Comparison of ENCODE assay signal across 25 cellular contexts in genomic region chr4:119132306-119132705, GRCh38. TPM values are rescaled to one million over a fixed set of nuclear protein-coding genes. Genes with fewer than 3 reads are reported as not detected.
DNase-seq lines count a peak whose midpoint lies in the region; ATAC-seq, FAIRE-seq and TF ChIP-seq lines count a peak whose summit lies in the region.
"Had no signal": no experiment of that assay in that cellular context is flagged by ENCODE, and none has a peak within 500 bp of the region (broad histone marks: within the 10 kb centered on the region; RNA-seq: fewer than 3 reads in every experiment).

No MANE protein-coding gene starts in this region.

- H3K9me3 Mint-ChIP-seq in stimulated activated naive CD8-positive, alpha-beta T cell treated with anti-CD3 and anti-CD28 coated beads, Interleukin-15, amount 100 ng/mL, for 72 hours = no peaks in the 10 kb centered on the region
- H3K9me3 Mint-ChIP-seq: activated CD4-positive, alpha-beta memory T cell treated with anti-CD3 and anti-CD28 coated beads for 36 hours; activated naive CD4-positive, alpha-beta T cell treated with anti-CD3 and anti-CD28 coated beads, Interleukin-2, amount 50 U/mL, for 24 hours; activated T-cell treated with anti-CD3 and anti-CD28 coated beads, Interleukin-2, amount 50 U/mL, for 24 hours; brain; immature natural killer cell; naive thymus-derived CD8-positive, alpha-beta T cell; T-helper 1 cell treated with Interleukin-12 subunit alpha and Interleukin-12 subunit beta and Interleukin-4 antibody, amounts not matched to agents 30 μg/mL and 1 μg/mL, for 36 hours had no signal

- H3K14ac ChIP-seq in H1 (ENCODE audit: insufficient read length) = no peak overlapping the region

- H3K9me3 ChIP-seq in H1 (ENCODE audit: insufficient read depth in 2 of 2, low read depth in 1 of 2, low read length in 1 of 2) (no peaks in the 10 kb centered on the region; a peak in 1 of 4 replicates), left lung (no peaks in the 10 kb centered on the region)
- H3K9me3 ChIP-seq: A549, prostate gland, transverse colon had no signal

- no peak for TF ChIP-seq RAD21 in H1 (IDR thresholded peaks at IDR 0.05 in 1 of 2, conservative IDR thresholded peaks at IDR 0.05 in 1 of 2; ENCODE audit: low read depth in 2 of 2, low read length in 2 of 2)

- H4K8ac ChIP-seq in H1 (ENCODE audit: extremely low read depth, insufficient read depth, low read length) = no peak overlapping the region

- H2BK12ac ChIP-seq in H1 (ENCODE audit: low read depth, low read length) = no peak overlapping the region

- no peaks in the 10 kb centered on the region for H3K27me3 Mint-ChIP-seq in stimulated activated naive CD8-positive, alpha-beta T cell treated with anti-CD3 and anti-CD28 coated beads, Interleukin-15, amount 100 ng/mL, for 72 hours
- H3K27me3 Mint-ChIP-seq: activated CD4-positive, alpha-beta memory T cell treated with anti-CD3 and anti-CD28 coated beads for 36 hours; activated naive CD4-positive, alpha-beta T cell treated with anti-CD3 and anti-CD28 coated beads, Interleukin-2, amount 50 U/mL, for 24 hours; activated T-cell treated with anti-CD3 and anti-CD28 coated beads, Interleukin-2, amount 50 U/mL, for 24 hours; brain; naive thymus-derived CD8-positive, alpha-beta T cell had no signal

- no peaks in the 10 kb centered on the region for H3K36me3 ChIP-seq in H1 (ENCODE audit: control insufficient read depth in 2 of 4, insufficient read depth in 4 of 4, low read length in 3 of 4)
- no peaks in the 10 kb centered on the region for H3K36me3 ChIP-seq in left lung
- H3K36me3 ChIP-seq: prostate gland, transverse colon had no signal

- H3K4me3 ChIP-seq in H1 (ENCODE audit: extremely low read depth in 1 of 4, insufficient read depth in 2 of 4, low read depth in 3 of 4, low read length in 4 of 4) (no peak overlapping the region), left lung (no peak overlapping the region)
- H3K4me3 ChIP-seq: A549, prostate gland, transverse colon had no signal

- H3K79me1 ChIP-seq in H1 (ENCODE audit: low read depth, low read length) = no peaks in the 10 kb centered on the region

- H3K4me3 Mint-ChIP-seq in stimulated activated naive CD8-positive, alpha-beta T cell treated with anti-CD3 and anti-CD28 coated beads, Interleukin-15, amount 100 ng/mL, for 72 hours = no peak overlapping the region
- H3K4me3 Mint-ChIP-seq: activated CD4-positive, alpha-beta memory T cell treated with anti-CD3 and anti-CD28 coated beads for 36 hours; activated naive CD4-positive, alpha-beta T cell treated with anti-CD3 and anti-CD28 coated beads, Interleukin-2, amount 50 U/mL, for 24 hours; activated T-cell treated with anti-CD3 and anti-CD28 coated beads, Interleukin-2, amount 50 U/mL, for 24 hours; brain; CD14-positive monocyte; immature natural killer cell; naive thymus-derived CD8-positive, alpha-beta T cell; T-helper 1 cell treated with Interleukin-12 subunit alpha and Interleukin-12 subunit beta and Interleukin-4 antibody, amounts not matched to agents 30 μg/mL and 1 μg/mL, for 36 hours had no signal

- CTCF ChIA-PET in H1 (lab: Charles Lee; ENCODE audit: partially characterized antibody) = no interaction called here

- H3K23me2 ChIP-seq in H1 (ENCODE audit: low read depth, low read length) = no peaks in the 10 kb centered on the region

- H2AK5ac ChIP-seq in H1 (ENCODE audit: low read depth, low read length) = no peak overlapping the region

- 83% methylated on average over 5 of the region's 5 CpGs; no CpG with 5 or more reads in 1 of the 2 experiments for WGBS in H1 (ENCODE audit: extremely low coverage in 1 of 2, insufficient coverage in 1 of 2, insufficient read length in 1 of 2, insufficient replicate concordance in 2 of 2, low coverage in 1 of 2, low lambda C conversion rate in 2 of 2, missing lambda C conversion rate in 1 of 2), 2 experiments

- H3K23ac ChIP-seq in H1 (ENCODE audit: insufficient read length) = no peak overlapping the region

- H3K4me1 ChIP-seq in H1 (replicated peaks in 1 of 4; ENCODE audit: control insufficient read depth in 3 of 4, insufficient read depth in 4 of 4, low read length in 3 of 4) (no peaks in the 10 kb centered on the region), left lung (peaks cover 0 to 5% of the 10 kb centered on the region in 2 donors)
- H3K4me1 ChIP-seq: prostate gland, transverse colon had no signal

- H3K27ac ChIP-seq in H1 (ENCODE audit: low read depth, low read length) (no peak overlapping the region), left lung (no peak overlapping the region)
- H3K27ac ChIP-seq: A549, prostate gland, transverse colon had no signal

- H4K20me1 ChIP-seq in H1 (replicated peaks in 1 of 2; ENCODE audit: control insufficient read depth in 1 of 2, insufficient read depth in 2 of 2, low read length in 2 of 2) = no peaks in the 10 kb centered on the region

- no peak overlapping the region; the same call in 1 of the 2 replicates for H2AFZ ChIP-seq in H1 (ENCODE audit: low read length)

- peak overlapping the region; percentile 14 for H3K4ac ChIP-seq in H1 (replicated peaks; ENCODE audit: insufficient read length, low read depth, low read length)

- no peak overlapping the region for H2BK15ac ChIP-seq in H1 (ENCODE audit: low read length)

- TF ChIP-seq POLR2A in H1 (IDR thresholded peaks at IDR 0.05; ENCODE audit: control extremely low read depth in 1 of 2, low read depth in 2 of 2, low read length in 2 of 2) = no peak

- DNase-seq in stimulated activated naive CD8-positive, alpha-beta T cell treated with anti-CD3 and anti-CD28 coated beads, Interleukin-15, Interleukin-2, amounts not matched to agents 100 U/mL and 50 U/mL, for 24 hours = no peak
- DNase-seq in stimulated activated naive CD8-positive, alpha-beta T cell treated with anti-CD3 and anti-CD28 coated beads, Interleukin-15, amount 100 ng/mL, for 72 hours = no peak
- DNase-seq in H1 (ENCODE audit: low read depth in 1 of 2, low spot score in 2 of 2) (no peak), left lung (no peak), RCC 7860 (ENCODE audit: low spot score) (no peak), UCSD-AML1 (lab: John Stamatoyannopoulos, UW; ENCODE audit: unreplicated experiment) (no peak), pons (ENCODE audit: low spot score) (no peak)
- DNase-seq: activated CD4-positive, alpha-beta memory T cell treated with anti-CD3 and anti-CD28 coated beads for 36 hours; activated T-cell treated with anti-CD3 and anti-CD28 coated beads, Interleukin-2, amount 50 U/mL, for 24 hours; DMS153; immature natural killer cell; KG1; naive thymus-derived CD8-positive, alpha-beta T cell; NCI-H2081 treated with DMSO at 0.1 percent for 48 hours; NCI-H524 treated with DMSO at 0.1 percent for 48 hours; SIG-M5; stimulated activated CD4-positive, alpha-beta T cell treated with anti-CD3 and anti-CD28 coated beads, Interleukin-12 subunit alpha, Interleukin-12 subunit beta, amount 100 ng/mL, for 4 hours; transverse colon had no signal

- intact Hi-C loops in left lung (cut with DNase I) = no loop called here

- H3K79me2 ChIP-seq in H1 (ENCODE audit: control insufficient read depth in 1 of 2, insufficient read depth in 2 of 2, low read length in 2 of 2) = no peaks in the 10 kb centered on the region

- H4K91ac ChIP-seq in H1 (replicated peaks; ENCODE audit: insufficient read length, low read length) = no peak overlapping the region

- H2BK5ac ChIP-seq in H1 (ENCODE audit: low read depth, low read length) = no peak overlapping the region

- H3K4me1 Mint-ChIP-seq in stimulated activated naive CD8-positive, alpha-beta T cell treated with anti-CD3 and anti-CD28 coated beads, Interleukin-15, amount 100 ng/mL, for 72 hours = no peaks in the 10 kb centered on the region
- H3K4me1 Mint-ChIP-seq: CD14-positive monocyte, immature natural killer cell had no signal

- FAIRE-seq in H1 (lab: Jason Lieb, UNC) (no peak), RCC 7860 (lab: Jason Lieb, UNC) (no peak)
- FAIRE-seq: A549 had no signal

- TF ChIP-seq CTCF in H1 (IDR thresholded peaks at IDR 0.05; ENCODE audit: control extremely low read depth in 1 of 3, insufficient read depth in 1 of 3, low read depth in 1 of 3, low read length in 3 of 3) (no peak), left lung (IDR thresholded peaks at IDR 0.05) (no peak)

- H3K27me3 ChIP-seq in H1 (replicated peaks in 1 of 4; ENCODE audit: control insufficient read depth in 3 of 4, extremely low read depth in 1 of 4, insufficient read depth in 3 of 4, low read length in 3 of 4) (peaks cover 0 to 1% (median 0%) of the 10 kb centered on the region in 4 experiments; a peak in 1 of 7 replicates), left lung (no peaks in the 10 kb centered on the region)
- H3K27me3 ChIP-seq: transverse colon had no signal

- no peak for TF ChIP-seq EP300 in H1 (IDR thresholded peaks at IDR 0.05; ENCODE audit: borderline replicate concordance in 1 of 2, low read depth in 2 of 2, low read length in 2 of 2)

- H2BK120ac ChIP-seq in H1 (replicated peaks; ENCODE audit: low read depth, low read length) = no peak overlapping the region

- H3K9ac ChIP-seq in H1 (replicated peaks in 1 of 4; ENCODE audit: extremely low read depth in 1 of 4, low read depth in 3 of 4, low read length in 3 of 4) = no peak overlapping the region

- H3K27ac Mint-ChIP-seq in stimulated activated naive CD8-positive, alpha-beta T cell treated with anti-CD3 and anti-CD28 coated beads, Interleukin-15, amount 100 ng/mL, for 72 hours = no peak overlapping the region
- H3K27ac Mint-ChIP-seq: activated CD4-positive, alpha-beta memory T cell treated with anti-CD3 and anti-CD28 coated beads for 36 hours; activated naive CD4-positive, alpha-beta T cell treated with anti-CD3 and anti-CD28 coated beads, Interleukin-2, amount 50 U/mL, for 24 hours; activated T-cell treated with anti-CD3 and anti-CD28 coated beads, Interleukin-2, amount 50 U/mL, for 24 hours; brain; immature natural killer cell; T-helper 1 cell treated with Interleukin-12 subunit alpha and Interleukin-12 subunit beta and Interleukin-4 antibody, amounts not matched to agents 30 μg/mL and 1 μg/mL, for 36 hours had no signal

- no peak overlapping the region for H3K18ac ChIP-seq in H1 (ENCODE audit: extremely low read depth, low read length)

- no peak overlapping the region for H4K5ac ChIP-seq in H1 (ENCODE audit: insufficient read length, low read depth, low read length)

- H3K4me2 ChIP-seq in H1 (ENCODE audit: insufficient read depth in 1 of 2, low read depth in 2 of 2, low read length in 2 of 2) = no peak overlapping the region
- H3K4me2 ChIP-seq: A549 had no signal

- no peak overlapping the region for H2BK20ac ChIP-seq in H1 (ENCODE audit: low read length)

- ATAC-seq in stimulated activated naive CD8-positive, alpha-beta T cell treated with anti-CD3 and anti-CD28 coated beads, Interleukin-15, Interleukin-2, amounts not matched to agents 100 U/mL and 50 U/mL, for 24 hours = peak; percentile 43
- no peak for ATAC-seq in stimulated activated naive CD8-positive, alpha-beta T cell treated with anti-CD3 and anti-CD28 coated beads, Interleukin-15, amount 100 ng/mL, for 72 hours
- ATAC-seq in left lung = peak; percentile 32
- ATAC-seq in HG02852 (IDR thresholded peaks at IDR 0.05; ENCODE audit: unreplicated experiment) = no peak
- ATAC-seq: A549; naive thymus-derived CD8-positive, alpha-beta T cell had no signal

- no peak overlapping the region for H3K56ac ChIP-seq in H1 (replicated peaks; ENCODE audit: insufficient read length, low read depth, low read length)

- POLR2A ChIA-PET in H1 (lab: Charles Lee; ENCODE audit: partially characterized antibody) = no interaction called here

RNA-seq across cellular contexts. Expression of gene MYOZ2, which starts 3.3 kb away (rescaled TPM):
- not detected in 2 replicates for total RNA-seq in H1 (2021; fragmentation: NEBNext Ultra II Directional; extraction: Animal tissue kit (Norgen Biotek cat#: 25700))
- not detected in 2 replicates for polyA plus RNA-seq in H1 (2011; rRNA removed)
- not detected for polyA plus RNA-seq in H1 (2011; cell fraction: cytosol; rRNA removed)
- polyA plus RNA-seq in H1 (2011; cell fraction: nucleus; rRNA removed) = not detected
- not detected in 4 replicates for polyA plus RNA-seq in H1 (2012, experiment 1 of 2)
- polyA plus RNA-seq in H1 (2012, experiment 2 of 2) = not detected
- polyA plus RNA-seq in H1 (2013, experiment 1 of 2) = not detected
- not detected for polyA plus RNA-seq in H1 (2013, experiment 2 of 2)
- polyA minus RNA-seq in H1 (2011; rRNA and poly(A)+ RNA removed) = not detected in 2 replicates
- polyA minus RNA-seq in H1 (2011; cell fraction: cytosol; rRNA and poly(A)+ RNA removed) = not detected
- not detected for polyA minus RNA-seq in H1 (2011; cell fraction: nucleus; rRNA and poly(A)+ RNA removed)
- total RNA-seq in left lung = under 1 TPM; 0.29 to 0.39 TPM
- total RNA-seq: activated CD4-positive, alpha-beta memory T cell treated with anti-CD3 and anti-CD28 coated beads for 36 hours; naive thymus-derived CD8-positive, alpha-beta T cell had no signal
- polyA plus RNA-seq: A549; CD14-positive monocyte; immature natural killer cell; naive thymus-derived CD8-positive, alpha-beta T cell had no signal

Comparison
In these comparisons a context has a peak if more than half of its experiments do, and no peak if none do; other contexts are left out.
1. ATAC-seq: peak in stimulated activated naive CD8-positive, alpha-beta T cell treated with anti-CD3 and anti-CD28 coated beads, Interleukin-15, Interleukin-2, amounts not matched to agents 100 U/mL and 50 U/mL, for 24 hours (single experiment) and left lung (single experiment); none in stimulated activated naive CD8-positive, alpha-beta T cell treated with anti-CD3 and anti-CD28 coated beads, Interleukin-15, amount 100 ng/mL, for 72 hours (single experiment) and HG02852 (single experiment).